ENCODE assay signal across 1 cellular context in the genomic region with DNA sequence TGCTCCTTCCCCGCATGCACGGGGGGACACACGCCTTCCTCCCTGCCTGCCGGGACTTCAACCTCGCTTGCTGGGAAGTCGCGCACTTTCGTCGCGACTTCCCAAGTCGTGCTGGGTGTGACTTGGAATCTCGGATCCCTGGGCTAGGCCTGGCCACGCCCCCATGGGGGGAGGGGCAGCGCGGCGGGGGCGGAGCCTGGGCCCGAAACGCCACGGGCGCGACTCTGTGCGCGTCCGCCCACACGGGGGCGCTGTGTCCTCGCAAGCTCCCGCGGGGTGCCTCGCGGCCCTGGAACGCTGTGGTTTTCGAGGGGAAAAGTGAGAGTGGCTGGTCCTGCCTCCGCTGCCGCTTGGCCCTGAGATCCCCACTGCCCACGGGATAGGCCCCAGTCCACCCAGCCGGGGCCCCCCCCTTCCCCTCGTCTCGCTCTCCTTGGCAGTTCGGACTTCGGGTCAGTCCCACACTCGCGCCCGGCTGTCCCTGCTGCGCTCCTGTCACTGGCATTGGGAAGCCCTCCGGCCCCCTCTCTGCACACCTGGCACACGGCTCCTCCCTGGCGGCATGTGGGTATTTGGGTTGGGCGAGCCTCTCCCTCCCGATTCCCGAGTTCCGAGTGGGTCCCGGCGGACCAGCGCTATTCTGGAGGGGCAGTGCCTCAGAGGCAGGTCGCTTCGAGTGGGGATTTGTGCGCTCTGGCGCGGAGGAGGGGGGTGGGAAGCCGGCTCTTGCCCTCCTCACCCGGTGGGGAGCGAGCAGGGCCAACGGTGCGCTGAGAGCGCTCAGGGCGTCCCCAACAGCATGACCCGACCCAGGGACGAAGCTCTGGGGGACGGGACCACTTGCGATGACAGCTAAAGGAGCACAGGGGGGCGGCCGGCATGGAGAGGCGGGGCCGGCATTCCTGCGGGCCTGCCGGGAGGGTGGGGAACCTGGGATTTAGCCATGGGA.
TF ChIP-seq lines count a peak whose summit lies in the region.

No MANE protein-coding gene starts in this region.

TF ChIP-seq in HEK293, 187 proteins besides CTCF, POLR2A, EP300 and RAD21 (continued from another document and continues in another):
- TF ChIP-seq, protein P1, sequence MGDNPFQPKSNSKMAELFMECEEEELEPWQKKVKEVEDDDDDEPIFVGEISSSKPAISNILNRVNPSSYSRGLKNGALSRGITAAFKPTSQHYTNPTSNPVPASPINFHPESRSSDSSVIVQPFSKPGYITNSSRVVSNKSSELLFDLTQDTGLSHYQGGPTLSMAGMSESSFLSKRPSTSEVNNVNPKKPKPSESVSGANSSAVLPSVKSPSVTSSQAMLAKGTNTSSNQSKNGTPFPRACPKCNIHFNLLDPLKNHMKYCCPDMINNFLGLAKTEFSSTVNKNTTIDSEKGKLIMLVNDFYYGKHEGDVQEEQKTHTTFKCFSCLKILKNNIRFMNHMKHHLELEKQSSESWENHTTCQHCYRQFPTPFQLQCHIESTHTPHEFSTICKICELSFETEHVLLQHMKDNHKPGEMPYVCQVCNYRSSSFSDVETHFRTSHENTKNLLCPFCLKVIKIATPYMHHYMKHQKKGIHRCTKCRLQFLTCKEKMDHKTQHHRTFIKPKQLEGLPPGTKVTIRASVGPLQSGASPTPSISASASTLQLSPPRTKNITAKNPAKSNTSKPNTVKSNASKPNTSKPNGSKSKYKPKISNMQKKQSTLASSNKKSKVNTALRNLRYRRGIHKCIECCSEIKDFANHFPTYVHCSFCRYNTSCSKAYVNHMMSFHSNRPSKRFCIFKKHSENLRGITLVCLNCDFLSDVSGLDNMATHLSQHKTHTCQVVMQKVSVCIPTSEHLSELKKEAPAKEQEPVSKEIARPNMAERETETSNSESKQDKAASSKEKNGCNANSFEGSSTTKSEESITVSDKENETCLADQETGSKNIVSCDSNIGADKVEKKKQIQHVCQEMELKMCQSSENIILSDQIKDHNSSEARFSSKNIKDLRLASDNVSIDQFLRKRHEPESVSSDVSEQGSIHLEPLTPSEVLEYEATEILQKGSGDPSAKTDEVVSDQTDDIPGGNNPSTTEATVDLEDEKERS (tag by site-specific recombination; IDR thresholded peaks at IDR 0.05), result no peak
- TF ChIP-seq ZNF488 (tag by site-specific recombination; IDR thresholded peaks at IDR 0.05) (no peak), ZNF280C (tag by site-specific recombination; IDR thresholded peaks at IDR 0.05) (no peak), ZNF175 (tag by site-specific recombination; IDR thresholded peaks at IDR 0.05) (no peak), ZNF221 (tag by site-specific recombination; IDR thresholded peaks at IDR 0.05; ENCODE audit: borderline replicate concordance) (no peak), ZNF266 (tag by site-specific recombination; IDR thresholded peaks at IDR 0.05; ENCODE audit: low read depth) (no peak), ZNF596 (tag by site-specific recombination; IDR thresholded peaks at IDR 0.05) (no peak), ZNF654 (tag by site-specific recombination; IDR thresholded peaks at IDR 0.05; ENCODE audit: low read depth) (0 out of 2 replicates have a peak, but pooled peaks have one; percentile 4), ZFHX2 (tag by site-specific recombination; conservative IDR thresholded peaks at IDR 0.05) (peak; percentile 16; the same call in 1 of the 2 replicates), ZSCAN5A (tag by site-specific recombination; IDR thresholded peaks at IDR 0.05) (no peak), ZIC2 (tag by site-specific recombination; IDR thresholded peaks at IDR 0.05) (no peak), GFI1B (tag by site-specific recombination; IDR thresholded peaks at IDR 0.05) (no peak), KLF8 (tag by site-specific recombination; IDR thresholded peaks at IDR 0.05) (peak; percentile 38; the same call in 1 of the 2 replicates), ZNF837 (tag by site-specific recombination; IDR thresholded peaks at IDR 0.05) (no peak), ZNF416 (tag by site-specific recombination; IDR thresholded peaks at IDR 0.05) (no peak), ZNF530 (tag by site-specific recombination; IDR thresholded peaks at IDR 0.05; ENCODE audit: low read depth) (no peak), ZNF391 (tag by site-specific recombination; IDR thresholded peaks at IDR 0.05; ENCODE audit: borderline replicate concordance, low read depth) (no peak), ZSCAN30 (tag by site-specific recombination; IDR thresholded peaks at IDR 0.05) (0 out of 2 replicates have a peak, but pooled peaks have one; percentile 19), ZBTB20 (tag by site-specific recombination; IDR thresholded peaks at IDR 0.05) (no peak), KLF9 (tag by site-specific recombination; IDR thresholded peaks at IDR 0.05; ENCODE audit: low read depth) (peak; percentile 88), REPIN1 (tag by site-specific recombination; IDR thresholded peaks at IDR 0.05; ENCODE audit: low read depth) (no peak), ZNF239 (tag by site-specific recombination; IDR thresholded peaks at IDR 0.05) (no peak), ZFP37 (tag by site-specific recombination; IDR thresholded peaks at IDR 0.05) (no peak), KLF16 (tag by site-specific recombination; IDR thresholded peaks at IDR 0.05) (0 out of 2 replicates have a peak, but pooled peaks have one; percentile 20), IKZF3 (tag by site-specific recombination; IDR thresholded peaks at IDR 0.05) (0 out of 2 replicates have a peak, but pooled peaks have one; percentile 14), ZNF768 (tag by site-specific recombination; IDR thresholded peaks at IDR 0.05) (peak; percentile 46; the same call in 1 of the 2 replicates), ZNF311 (tag by site-specific recombination; IDR thresholded peaks at IDR 0.05; ENCODE audit: borderline replicate concordance) (no peak), ZNF335 (tag by site-specific recombination; conservative IDR thresholded peaks at IDR 0.05) (no peak)
- TF ChIP-seq, protein P2, sequence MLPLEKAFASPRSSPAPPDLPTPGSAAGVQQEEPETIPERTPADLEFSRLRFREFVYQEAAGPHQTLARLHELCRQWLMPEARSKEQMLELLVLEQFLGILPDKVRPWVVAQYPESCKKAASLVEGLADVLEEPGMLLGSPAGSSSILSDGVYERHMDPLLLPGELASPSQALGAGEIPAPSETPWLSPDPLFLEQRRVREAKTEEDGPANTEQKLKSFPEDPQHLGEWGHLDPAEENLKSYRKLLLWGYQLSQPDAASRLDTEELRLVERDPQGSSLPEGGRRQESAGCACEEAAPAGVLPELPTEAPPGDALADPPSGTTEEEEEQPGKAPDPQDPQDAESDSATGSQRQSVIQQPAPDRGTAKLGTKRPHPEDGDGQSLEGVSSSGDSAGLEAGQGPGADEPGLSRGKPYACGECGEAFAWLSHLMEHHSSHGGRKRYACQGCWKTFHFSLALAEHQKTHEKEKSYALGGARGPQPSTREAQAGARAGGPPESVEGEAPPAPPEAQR (tag by site-specific recombination; IDR thresholded peaks at IDR 0.05), result no peak
- TF ChIP-seq, protein P3, sequence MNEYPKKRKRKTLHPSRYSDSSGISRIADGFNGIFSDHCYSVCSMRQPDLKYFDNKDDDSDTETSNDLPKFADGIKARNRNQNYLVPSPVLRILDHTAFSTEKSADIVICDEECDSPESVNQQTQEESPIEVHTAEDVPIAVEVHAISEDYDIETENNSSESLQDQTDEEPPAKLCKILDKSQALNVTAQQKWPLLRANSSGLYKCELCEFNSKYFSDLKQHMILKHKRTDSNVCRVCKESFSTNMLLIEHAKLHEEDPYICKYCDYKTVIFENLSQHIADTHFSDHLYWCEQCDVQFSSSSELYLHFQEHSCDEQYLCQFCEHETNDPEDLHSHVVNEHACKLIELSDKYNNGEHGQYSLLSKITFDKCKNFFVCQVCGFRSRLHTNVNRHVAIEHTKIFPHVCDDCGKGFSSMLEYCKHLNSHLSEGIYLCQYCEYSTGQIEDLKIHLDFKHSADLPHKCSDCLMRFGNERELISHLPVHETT (tag by site-specific recombination; IDR thresholded peaks at IDR 0.05), result no peak
- TF ChIP-seq, protein P4, sequence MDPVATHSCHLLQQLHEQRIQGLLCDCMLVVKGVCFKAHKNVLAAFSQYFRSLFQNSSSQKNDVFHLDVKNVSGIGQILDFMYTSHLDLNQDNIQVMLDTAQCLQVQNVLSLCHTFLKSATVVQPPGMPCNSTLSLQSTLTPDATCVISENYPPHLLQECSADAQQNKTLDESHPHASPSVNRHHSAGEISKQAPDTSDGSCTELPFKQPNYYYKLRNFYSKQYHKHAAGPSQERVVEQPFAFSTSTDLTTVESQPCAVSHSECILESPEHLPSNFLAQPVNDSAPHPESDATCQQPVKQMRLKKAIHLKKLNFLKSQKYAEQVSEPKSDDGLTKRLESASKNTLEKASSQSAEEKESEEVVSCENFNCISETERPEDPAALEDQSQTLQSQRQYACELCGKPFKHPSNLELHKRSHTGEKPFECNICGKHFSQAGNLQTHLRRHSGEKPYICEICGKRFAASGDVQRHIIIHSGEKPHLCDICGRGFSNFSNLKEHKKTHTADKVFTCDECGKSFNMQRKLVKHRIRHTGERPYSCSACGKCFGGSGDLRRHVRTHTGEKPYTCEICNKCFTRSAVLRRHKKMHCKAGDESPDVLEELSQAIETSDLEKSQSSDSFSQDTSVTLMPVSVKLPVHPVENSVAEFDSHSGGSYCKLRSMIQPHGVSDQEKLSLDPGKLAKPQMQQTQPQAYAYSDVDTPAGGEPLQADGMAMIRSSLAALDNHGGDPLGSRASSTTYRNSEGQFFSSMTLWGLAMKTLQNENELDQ (tag by site-specific recombination; IDR thresholded peaks at IDR 0.05; ENCODE audit: low read depth), result no peak
- TF ChIP-seq, protein P5, sequence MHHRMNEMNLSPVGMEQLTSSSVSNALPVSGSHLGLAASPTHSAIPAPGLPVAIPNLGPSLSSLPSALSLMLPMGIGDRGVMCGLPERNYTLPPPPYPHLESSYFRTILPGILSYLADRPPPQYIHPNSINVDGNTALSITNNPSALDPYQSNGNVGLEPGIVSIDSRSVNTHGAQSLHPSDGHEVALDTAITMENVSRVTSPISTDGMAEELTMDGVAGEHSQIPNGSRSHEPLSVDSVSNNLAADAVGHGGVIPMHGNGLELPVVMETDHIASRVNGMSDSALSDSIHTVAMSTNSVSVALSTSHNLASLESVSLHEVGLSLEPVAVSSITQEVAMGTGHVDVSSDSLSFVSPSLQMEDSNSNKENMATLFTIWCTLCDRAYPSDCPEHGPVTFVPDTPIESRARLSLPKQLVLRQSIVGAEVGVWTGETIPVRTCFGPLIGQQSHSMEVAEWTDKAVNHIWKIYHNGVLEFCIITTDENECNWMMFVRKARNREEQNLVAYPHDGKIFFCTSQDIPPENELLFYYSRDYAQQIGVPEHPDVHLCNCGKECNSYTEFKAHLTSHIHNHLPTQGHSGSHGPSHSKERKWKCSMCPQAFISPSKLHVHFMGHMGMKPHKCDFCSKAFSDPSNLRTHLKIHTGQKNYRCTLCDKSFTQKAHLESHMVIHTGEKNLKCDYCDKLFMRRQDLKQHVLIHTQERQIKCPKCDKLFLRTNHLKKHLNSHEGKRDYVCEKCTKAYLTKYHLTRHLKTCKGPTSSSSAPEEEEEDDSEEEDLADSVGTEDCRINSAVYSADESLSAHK (tag by site-specific recombination; IDR thresholded peaks at IDR 0.05), result no peak
- TF ChIP-seq, protein P6, sequence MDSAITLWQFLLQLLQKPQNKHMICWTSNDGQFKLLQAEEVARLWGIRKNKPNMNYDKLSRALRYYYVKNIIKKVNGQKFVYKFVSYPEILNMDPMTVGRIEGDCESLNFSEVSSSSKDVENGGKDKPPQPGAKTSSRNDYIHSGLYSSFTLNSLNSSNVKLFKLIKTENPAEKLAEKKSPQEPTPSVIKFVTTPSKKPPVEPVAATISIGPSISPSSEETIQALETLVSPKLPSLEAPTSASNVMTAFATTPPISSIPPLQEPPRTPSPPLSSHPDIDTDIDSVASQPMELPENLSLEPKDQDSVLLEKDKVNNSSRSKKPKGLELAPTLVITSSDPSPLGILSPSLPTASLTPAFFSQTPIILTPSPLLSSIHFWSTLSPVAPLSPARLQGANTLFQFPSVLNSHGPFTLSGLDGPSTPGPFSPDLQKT (IDR thresholded peaks at IDR 0.05; ENCODE audit: borderline replicate concordance, low read depth, low read length), result no peak
- TF ChIP-seq, protein P7, sequence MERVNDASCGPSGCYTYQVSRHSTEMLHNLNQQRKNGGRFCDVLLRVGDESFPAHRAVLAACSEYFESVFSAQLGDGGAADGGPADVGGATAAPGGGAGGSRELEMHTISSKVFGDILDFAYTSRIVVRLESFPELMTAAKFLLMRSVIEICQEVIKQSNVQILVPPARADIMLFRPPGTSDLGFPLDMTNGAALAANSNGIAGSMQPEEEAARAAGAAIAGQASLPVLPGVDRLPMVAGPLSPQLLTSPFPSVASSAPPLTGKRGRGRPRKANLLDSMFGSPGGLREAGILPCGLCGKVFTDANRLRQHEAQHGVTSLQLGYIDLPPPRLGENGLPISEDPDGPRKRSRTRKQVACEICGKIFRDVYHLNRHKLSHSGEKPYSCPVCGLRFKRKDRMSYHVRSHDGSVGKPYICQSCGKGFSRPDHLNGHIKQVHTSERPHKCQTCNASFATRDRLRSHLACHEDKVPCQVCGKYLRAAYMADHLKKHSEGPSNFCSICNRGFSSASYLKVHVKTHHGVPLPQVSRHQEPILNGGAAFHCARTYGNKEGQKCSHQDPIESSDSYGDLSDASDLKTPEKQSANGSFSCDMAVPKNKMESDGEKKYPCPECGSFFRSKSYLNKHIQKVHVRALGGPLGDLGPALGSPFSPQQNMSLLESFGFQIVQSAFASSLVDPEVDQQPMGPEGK (tag by site-specific recombination; IDR thresholded peaks at IDR 0.05), result peak; percentile 30; the same call in 1 of the 2 replicates
